In the genomic region with DNA sequence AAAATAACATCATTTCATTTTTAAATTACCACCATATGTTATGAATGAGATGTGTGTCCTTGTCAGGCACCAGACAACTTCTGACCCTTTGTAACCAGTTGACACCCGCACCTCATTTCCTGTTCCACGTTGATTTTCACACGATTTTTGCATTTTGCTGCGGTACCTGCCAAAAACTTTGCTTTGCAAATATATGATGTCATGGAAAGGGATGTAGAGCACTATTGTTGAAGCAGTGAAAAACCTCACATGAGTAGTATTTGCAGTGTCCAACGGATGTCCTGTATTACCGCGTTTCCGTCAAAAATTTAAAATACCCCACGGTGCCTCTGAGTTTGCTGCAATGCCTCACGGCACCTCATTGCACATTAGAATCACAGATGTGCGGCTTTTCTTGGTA, we compare ENCODE assay signal across 11 cellular contexts.
DNase-seq lines count a peak whose midpoint lies in the region; ATAC-seq and TF ChIP-seq lines count a peak whose summit lies in the region.
"Had no signal": no experiment of that assay in that cellular context is flagged by ENCODE, and none has a peak within 500 bp of the region (broad histone marks: within the 10 kb centered on the region; RNA-seq: fewer than 3 reads in every experiment).

No MANE protein-coding gene starts in this region.

- TF ChIP-seq EP300 in ovary (IDR thresholded peaks at IDR 0.05) = no peak

- TF ChIP-seq POLR2A in ovary (IDR thresholded peaks at IDR 0.05) = no peak

- no peaks in the 10 kb centered on the region for H3K4me1 ChIP-seq in ovary (ENCODE audit: insufficient read depth)
- H3K4me1 ChIP-seq: BE2C had no signal

- no peaks in the 10 kb centered on the region for H3K27me3 ChIP-seq in ovary
- H3K27me3 ChIP-seq: BE2C had no signal

- intact Hi-C loops in ovary (cut with DNase I) = no loop called here

- TF ChIP-seq CTCF in GM13977 (IDR thresholded peaks at IDR 0.05; ENCODE audit: extremely low read depth, insufficient read depth, missing control alignments) (no peak), ovary (IDR thresholded peaks at IDR 0.05) (no peak), omental fat pad (IDR thresholded peaks at IDR 0.05) (no peak)

- peak; percentile 27 for ATAC-seq in GM19468 (IDR thresholded peaks at IDR 0.05; ENCODE audit: extremely low read depth, unreplicated experiment)
- peak; percentile 75 for ATAC-seq in HG03066 (IDR thresholded peaks at IDR 0.05; ENCODE audit: low read depth, unreplicated experiment)
- ATAC-seq in omental fat pad (ENCODE audit: low FRiP score) = no peak
- ATAC-seq: activated naive CD8-positive, alpha-beta T cell treated with anti-CD3 and anti-CD28 coated beads, Interleukin-2, amount 50 U/mL, for 24 hours had no signal

- H3K27ac ChIP-seq in ovary = no peak overlapping the region

- DNase-seq in GM13977 (ENCODE audit: low spot score) (peak; percentile 47), dermis microvascular lymphatic vessel endothelial cell (ENCODE audit: low read depth in 2 of 2) (peak; percentile 99 to 100), ovary (no peak), cortex of kidney (lab: John Stamatoyannopoulos, UW) (no peak), omental fat pad (ENCODE audit: low spot score) (no peak)
- no peak for DNase-seq in activated CD8-positive, alpha-beta memory T cell treated with anti-CD3 and anti-CD28 coated beads, Interleukin-2, amount 50 U/mL, for 4 hours
- DNase-seq: activated CD4-positive, alpha-beta T cell treated with anti-CD3 and anti-CD28 coated beads, Interleukin-2, amount 10 ng/mL, durations not matched to agents 24 days and 14 days; activated naive CD8-positive, alpha-beta T cell treated with anti-CD3 and anti-CD28 coated beads, Interleukin-2, amount 50 U/mL, for 24 hours; BE2C had no signal

- H3K4me3 ChIP-seq in ovary = no peak overlapping the region

- in situ Hi-C loops in GM13977 (cut with MboI; ENCODE audit: low pct_unique_long_range_greater_than_20kb, low sequenced_read_pairs, unreplicated experiment) = no loop called here

- no peaks in the 10 kb centered on the region for H3K36me3 ChIP-seq in ovary

- H3K9me3 ChIP-seq in ovary = no peaks in the 10 kb centered on the region
- H3K9me3 ChIP-seq: BE2C had no signal

- WGBS in ovary, 3 donors = 90 to 92% (median 90%) methylated on average over 11 of the region's 11 CpGs

Comparison
In these comparisons a context has a peak if more than half of its experiments do, and no peak if none do; other contexts are left out.
1. DNase-seq: peak in GM13977 (single experiment) and dermis microvascular lymphatic vessel endothelial cell (2 of 2); none in ovary (0 of 5), cortex of kidney (single experiment), omental fat pad (single experiment) and activated CD8-positive, alpha-beta memory T cell treated with anti-CD3 and anti-CD28 coated beads, Interleukin-2, amount 50 U/mL, for 4 hours (single experiment).